In the genomic region with DNA sequence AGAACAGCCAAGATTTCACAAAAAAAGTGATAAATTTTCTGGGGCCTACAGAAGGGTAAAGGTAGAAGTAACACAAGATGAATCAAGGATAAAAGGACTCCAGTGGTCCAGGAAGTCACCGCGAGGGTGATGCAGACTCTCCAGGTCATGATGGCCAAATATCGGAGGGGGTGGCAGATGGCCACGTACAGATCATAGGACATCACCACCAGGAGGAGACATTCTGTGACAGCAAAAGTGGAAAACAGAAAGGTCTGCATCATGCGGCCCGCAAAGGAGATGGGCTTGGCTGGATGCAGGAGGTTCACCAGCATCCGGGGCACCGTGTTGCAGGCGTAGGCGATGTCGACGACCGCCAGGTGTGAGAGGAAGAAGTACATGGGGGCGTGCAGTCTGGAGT, we compare ENCODE assay signal across 7 cellular contexts. TPM values are rescaled to one million over a fixed set of nuclear protein-coding genes. Genes with fewer than 3 reads are reported as not detected.
"Had no signal": no experiment of that assay in that cellular context is flagged by ENCODE, and none has a peak within 500 bp of the region (broad histone marks: within the 10 kb centered on the region; RNA-seq: fewer than 3 reads in every experiment).

No MANE protein-coding gene starts in this region.

RNA-seq across cellular contexts. Expression of gene OR2A4, which starts 0.3 kb away (rescaled TPM):
- total RNA-seq: GM23248, GM23338, H1, H4, H7, H9, HFFc6 had no signal
- polyA plus RNA-seq: GM23248, GM23338 had no signal

RNA-seq across cellular contexts. Expression of gene CTAGE9, which starts 10.0 kb away (rescaled TPM):
- total RNA-seq: GM23248, H1, H4, H7, H9, HFFc6 had no signal
- polyA plus RNA-seq: GM23248, H1 had no signal
